ENCODE assay signal across 8 cellular contexts in genomic region chr9:128127990-128128835, GRCh38. TPM values are rescaled to one million over a fixed set of nuclear protein-coding genes. Genes with fewer than 3 reads are reported as not detected.
DNase-seq lines count a peak whose midpoint lies in the region; ATAC-seq and TF ChIP-seq lines count a peak whose summit lies in the region.

No MANE protein-coding gene starts in this region.

- H3K27ac ChIP-seq in adipose tissue (ENCODE audit: low read depth, low read length), result peak overlapping the region; percentile 73
- peak overlapping the region; percentile 94 to 99 (median 97) for H3K27ac ChIP-seq in heart right ventricle

- WGBS in adipose tissue, 3 donors, result 0% methylated on average over 66 to 82 of the region's 82 CpGs
- 0 to 1% methylated on average over 82 of the region's 82 CpGs for WGBS in heart right ventricle, 2 donors

- peak; percentile 78 for DNase-seq in NCI-H1417 treated with DMSO at 0.1 percent for 48 hours (lab: John Stamatoyannopoulos, UW)
- peak; percentile 92 for DNase-seq in SW480 (ENCODE audit: low spot score)
- peak; percentile 84 to 88 for DNase-seq in heart right ventricle
- peak; percentile 74 to 97 (median 85) for DNase-seq in posterior cingulate gyrus
- peak; percentile 88 for DNase-seq in type B pancreatic cell (ENCODE audit: extremely low spot score, unreplicated experiment)

- no peak for TF ChIP-seq CTCF in GM12875 (IDR thresholded peaks at IDR 0.05; ENCODE audit: borderline replicate concordance, insufficient read depth, low read depth, low read length)
- TF ChIP-seq CTCF in heart right ventricle (IDR thresholded peaks at IDR 0.05), result peak in 1 of 9 donors; percentile 3
- TF ChIP-seq CTCF in type B pancreatic cell (conservative IDR thresholded peaks at IDR 0.05), result no peak

- H3K4me1 Mint-ChIP-seq in type B pancreatic cell (ENCODE audit: unreplicated experiment), result peaks cover 35% of the 10 kb centered on the region

- H3K4me1 ChIP-seq in heart right ventricle, result peaks cover 13 to 49% (median 31%) of the 10 kb centered on the region in 9 donors

- H3K36me3 ChIP-seq in heart right ventricle, result peaks cover 0 to 22% (median 11%) of the 10 kb centered on the region in 9 donors

- H3K4me3 ChIP-seq in GM12875 (ENCODE audit: low read depth, low read length) (peak overlapping the region; percentile 84), heart right ventricle (peak overlapping the region; percentile 55 to 100 (median 91))

- H3K27me3 ChIP-seq in heart right ventricle, result no peaks in the 10 kb centered on the region

- H3K27ac Mint-ChIP-seq in type B pancreatic cell, result peak overlapping the region; percentile 99

- intact Hi-C loops in heart right ventricle (cut with DNase I), result loop anchor here in 1 of 10 donors (2.0 kb wide), 1 partner anchor 59 kb away; the partner anchor contains the start of gene SLC25A25
- intact Hi-C loops in posterior cingulate gyrus (cut with DNase I), result loop anchor here (10.0 kb wide), 1 partner anchor 183 kb away; no protein-coding TSS in a partner anchor

- H3K4me3 Mint-ChIP-seq in type B pancreatic cell, result peak overlapping the region; percentile 99

- no peaks in the 10 kb centered on the region for H3K9me3 Mint-ChIP-seq in type B pancreatic cell

- peaks cover 3% of the 10 kb centered on the region for H3K27me3 Mint-ChIP-seq in type B pancreatic cell

- peaks cover 0 to 4% (median 0%) of the 10 kb centered on the region in 11 donors for H3K9me3 ChIP-seq in heart right ventricle

- ATAC-seq in HG02798 (IDR thresholded peaks at IDR 0.05; ENCODE audit: poor library complexity, unreplicated experiment) (peak; percentile 69), heart right ventricle (peak; percentile 86 to 94 (median 92))

- no peaks in the 10 kb centered on the region for H3K36me3 Mint-ChIP-seq in type B pancreatic cell

RNA-seq across cellular contexts. Expression of gene PTGES2, which starts 0.7 kb away (rescaled TPM):
- polyA plus RNA-seq in adipose tissue (10 to 100 TPM; 36.1 to 63.9 (median 39.9) TPM), heart right ventricle (100 to 1,000 TPM; 132 to 147 TPM)
- total RNA-seq in heart right ventricle (100 to 1,000 TPM; 117 to 166 (median 148) TPM), type B pancreatic cell (ENCODE audit: low replicate concordance) (67.2 and 85.0 TPM in 2 replicates)

RNA-seq across cellular contexts. Expression of gene LCN2, which starts 21.0 kb away (rescaled TPM):
- polyA plus RNA-seq in adipose tissue, result 10 to 100 TPM in 1 of 3 donors, 1 to 10 TPM in 2; 5.9 to 15.6 (median 9.5) TPM
- total RNA-seq in heart right ventricle, result 1 to 10 TPM in 1 of 10 donors, under 1 TPM in 4, not detected in 5; 0.34 to 2.7 (median 0.45) TPM
- polyA plus RNA-seq in heart right ventricle, result 1 to 10 TPM in 1 of 2 donors, under 1 TPM in 1; 0.62 to 1.5 TPM
- total RNA-seq in type B pancreatic cell (ENCODE audit: low replicate concordance), result 10.7 and 12.4 TPM in 2 replicates

RNA-seq across cellular contexts. Expression of gene BBLN, which starts 31.9 kb away (rescaled TPM):
- polyA plus RNA-seq in adipose tissue, result 100 to 1,000 TPM in 1 of 3 donors, 10 to 100 TPM in 2; 74.5 to 110 (median 95.4) TPM
- total RNA-seq in heart right ventricle, result 10 to 100 TPM; 29.5 to 58.2 (median 36.1) TPM
- 100 to 1,000 TPM in 1 of 2 donors, 10 to 100 TPM in 1; 70.2 to 159 TPM for polyA plus RNA-seq in heart right ventricle
- 108 and 150 TPM in 2 replicates for total RNA-seq in type B pancreatic cell (ENCODE audit: low replicate concordance)

Comparison
In these comparisons a context has a peak if more than half of its experiments do, and no peak if none do; other contexts are left out.
1. Peak in every context shown above with its lines: DNase-seq, ATAC-seq, H3K4me3 ChIP-seq and H3K27ac ChIP-seq.